In genomic region chr4:7042697-7043464, GRCh38 we compare ENCODE assay signal across 8 cellular contexts. TPM values are rescaled to one million over a fixed set of nuclear protein-coding genes. Genes with fewer than 3 reads are reported as not detected.
DNase-seq lines count a peak whose midpoint lies in the region; TF ChIP-seq lines count a peak whose summit lies in the region.

TADA2B (plus strand) TSS chr4:7043372; CDS start chr4:7043580, 208 bp downstream.

- no peaks in the 10 kb centered on the region; the same call in 1 of the 2 replicates for H3K36me3 ChIP-seq in GM06990 (ENCODE audit: control insufficient read depth, insufficient read depth, low read length)

- no peaks in the 10 kb centered on the region for H3K9me3 Mint-ChIP-seq in HFFc6
- H3K9me3 Mint-ChIP-seq in activated naive CD4-positive, alpha-beta T cell treated with anti-CD3 and anti-CD28 coated beads, Interleukin-2, amount 10 ng/mL, durations not matched to agents 7 days and 5 days = no peaks in the 10 kb centered on the region

- H3K36me3 Mint-ChIP-seq in HFFc6 (ENCODE audit: low read depth) = no peaks in the 10 kb centered on the region; the same call in none of the 2 replicates
- peaks cover 18% of the 10 kb centered on the region for H3K36me3 Mint-ChIP-seq in activated naive CD4-positive, alpha-beta T cell treated with anti-CD3 and anti-CD28 coated beads, Interleukin-2, amount 10 ng/mL, durations not matched to agents 7 days and 5 days

- TF ChIP-seq CTCF in GM06990 (IDR thresholded peaks at IDR 0.05; ENCODE audit: insufficient read depth, low read length, poor library complexity, severe bottlenecking) (no peak), HFFc6 (IDR thresholded peaks at IDR 0.05) (peak; percentile 67)

- peak within 1 kb of the TSS; percentile 95 for H3K4me3 ChIP-seq in GM06990 (replicated peaks; ENCODE audit: low read depth, low read length)

- H3K27me3 Mint-ChIP-seq in HFFc6 (ENCODE audit: insufficient read depth) = peaks cover 2% of the 10 kb centered on the region
- H3K27me3 Mint-ChIP-seq in activated naive CD4-positive, alpha-beta T cell treated with anti-CD3 and anti-CD28 coated beads, Interleukin-2, amount 10 ng/mL, durations not matched to agents 7 days and 5 days = peaks cover 20% of the 10 kb centered on the region

- no peaks in the 10 kb centered on the region for H3K27me3 ChIP-seq in GM06990 (replicated peaks; ENCODE audit: control insufficient read depth, insufficient read depth, low read length)

- CTCF ChIA-PET in activated naive CD4-positive, alpha-beta T cell treated with anti-CD3 and anti-CD28 coated beads, Interleukin-2, amount 10 ng/mL, durations not matched to agents 7 days and 5 days (lab: Charles Lee) = interaction anchor here (0.7 to 8.4 kb wide), 11 partner anchors 12 to 169 kb away, joined by 3 to 122 read pairs (median 3); partner anchors contain the start of gene GRPEL1

- peak within 1 kb of the TSS; percentile 93 for H3K27ac Mint-ChIP-seq in HFFc6
- H3K27ac Mint-ChIP-seq in activated naive CD4-positive, alpha-beta T cell treated with anti-CD3 and anti-CD28 coated beads, Interleukin-2, amount 10 ng/mL, durations not matched to agents 7 days and 5 days = peak within 1 kb of the TSS; percentile 89

- peaks cover 44% of the 10 kb centered on the region for H3K4me1 Mint-ChIP-seq in HFFc6 (ENCODE audit: low read depth)
- peaks cover 46% of the 10 kb centered on the region for H3K4me1 Mint-ChIP-seq in activated naive CD4-positive, alpha-beta T cell treated with anti-CD3 and anti-CD28 coated beads, Interleukin-2, amount 10 ng/mL, durations not matched to agents 7 days and 5 days

- DNase-seq in GM06990 (ENCODE audit: extremely low read depth, insufficient read length) (peak; percentile 98), HFFc6 (peak; percentile 97), NAMALWA (ENCODE audit: low spot score) (peak; percentile 95), SK-N-DZ (ENCODE audit: low spot score) (peak; percentile 96), germinal center (ENCODE audit: low spot score) (peak; percentile 99), non-pigmented ciliary epithelial cell (ENCODE audit: low read depth) (peak; percentile 84), superior temporal gyrus (ENCODE audit: extremely low spot score) (peak; percentile 97)
- peak; percentile 93 for DNase-seq in activated naive CD4-positive, alpha-beta T cell treated with anti-CD3 and anti-CD28 coated beads, Interleukin-2, amount 10 ng/mL, durations not matched to agents 7 days and 5 days

- H3K4me3 Mint-ChIP-seq in HFFc6 = peak within 1 kb of the TSS; percentile 95
- H3K4me3 Mint-ChIP-seq in activated naive CD4-positive, alpha-beta T cell treated with anti-CD3 and anti-CD28 coated beads, Interleukin-2, amount 10 ng/mL, durations not matched to agents 7 days and 5 days = peak within 1 kb of the TSS; percentile 94

RNA-seq across cellular contexts. Expression of gene TADA2B, which starts in this region (rescaled TPM):
- total RNA-seq in HFFc6 (2021; fragmentation: NEBNext Ultra II Directional; extraction: Animal tissue kit (Norgen Biotek cat#: 25700)) = 10 to 100 TPM; 15.5 to 19.9 (median 17.9) TPM
- polyA plus RNA-seq in SK-N-DZ (2014; cell fraction: cytosol; rRNA removed) = 5.2 and 6.2 TPM in 2 replicates
- 2.6 and 3.3 TPM in 2 replicates for polyA plus RNA-seq in SK-N-DZ (2014; cell fraction: nucleus; rRNA removed)

Comparison
In these comparisons a context has a peak if more than half of its experiments do, and no peak if none do; other contexts are left out.
1. Peak in every context shown above with its lines: DNase-seq and H3K4me3 ChIP-seq.